ENCODE assay signal across 1 cellular context in genomic region chr10:11396311-11396960, GRCh38.
TF ChIP-seq lines count a peak whose summit lies in the region.

No MANE protein-coding gene starts in this region.

TF ChIP-seq in H1, 55 proteins besides CTCF, POLR2A, EP300 and RAD21:
- no peak for TF ChIP-seq SP4 (IDR thresholded peaks at IDR 0.05; ENCODE audit: low read length)
